Comparison of ENCODE assay signal across 7 cellular contexts in the genomic region with DNA sequence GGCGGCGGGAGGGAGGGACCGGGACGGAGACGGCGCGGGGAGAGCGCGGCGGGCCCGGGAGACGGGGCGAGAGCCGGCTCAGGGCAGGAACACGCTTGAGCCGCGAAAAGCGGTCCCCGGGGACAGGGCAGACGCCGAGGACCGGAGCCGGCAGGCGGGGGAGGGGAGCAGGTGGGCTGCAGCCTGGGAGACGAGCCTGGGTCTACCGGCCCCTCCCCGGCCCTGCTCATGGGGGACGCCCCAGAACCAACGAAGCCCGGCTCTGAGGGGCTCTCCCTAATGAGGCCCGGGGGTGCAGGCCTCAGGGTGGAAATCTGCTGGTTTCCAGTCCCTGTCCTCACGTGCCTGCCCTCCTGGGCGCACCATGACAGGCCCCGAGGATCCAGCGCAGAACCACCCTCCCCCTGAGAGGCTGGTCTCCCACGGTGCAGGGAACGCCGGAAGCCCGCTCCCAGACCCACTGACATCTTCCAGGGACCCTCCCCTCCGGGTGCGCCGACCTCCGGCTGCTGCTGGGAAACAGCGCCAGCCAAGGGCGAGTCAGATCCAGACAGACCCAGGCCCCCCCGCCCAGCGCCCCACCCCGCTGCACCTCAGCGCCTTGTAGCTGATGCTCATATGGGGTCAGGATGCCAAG. TPM values are rescaled to one million over a fixed set of nuclear protein-coding genes. Genes with fewer than 3 reads are reported as not detected.
DNase-seq lines count a peak whose midpoint lies in the region; ATAC-seq, FAIRE-seq and TF ChIP-seq lines count a peak whose summit lies in the region.
"Had no signal": no experiment of that assay in that cellular context is flagged by ENCODE, and none has a peak within 500 bp of the region (broad histone marks: within the 10 kb centered on the region; RNA-seq: fewer than 3 reads in every experiment).

No MANE protein-coding gene starts in this region.

- peak overlapping the region; percentile 100 for H3K4me2 ChIP-seq in A549

- TF ChIP-seq CTCF in A549 (IDR thresholded peaks at IDR 0.05) = no peak

- TF ChIP-seq RAD21 in A549 (conservative IDR thresholded peaks at IDR 0.05 in 1 of 2, IDR thresholded peaks at IDR 0.05 in 1 of 2) = no peak

- CTCF ChIA-PET in A549 (lab: Yijun Ruan, JAX) = no interaction called here

- H3K4me3 ChIP-seq in A549 (peak overlapping the region; percentile 99), iPS-18c (ENCODE audit: insufficient read depth, low read depth, low read length) (peak overlapping the region; percentile 44; the same call in 1 of the 2 replicates)

- H3K27ac ChIP-seq in A549 = peak overlapping the region; percentile 92 to 96
- H3K27ac ChIP-seq: epithelial cell of prostate had no signal

- peaks cover 27% of the 10 kb centered on the region for H3K4me1 ChIP-seq in A549

- DNase-seq in A549 (ENCODE audit: low read depth in 1 of 2, low spot score in 1 of 2) (no peak), NCI-H69 (lab: John Stamatoyannopoulos, UW) (peak; percentile 80)

- WGBS in A549 (ENCODE audit: missing lambda C conversion rate) = 28% methylated on average over 24 of the region's 49 CpGs

- peaks cover 3% of the 10 kb centered on the region; the same call in 1 of the 3 replicates for H3K9me3 ChIP-seq in A549
- peaks cover 2% of the 10 kb centered on the region for H3K9me3 ChIP-seq in iPS-18c (ENCODE audit: control insufficient read depth, insufficient read depth, low read length)

- POLR2A ChIA-PET in A549 (lab: Yijun Ruan, JAX) = interaction anchor here (0.6 to 2.1 kb wide), 2 partner anchors 21 to 57 kb away, joined by 4 to 13 read pairs; partner anchors contain the start of gene PPDPF

- no peak for TF ChIP-seq POLR2A in A549 (IDR thresholded peaks at IDR 0.05; ENCODE audit: low read length)

- no peak for TF ChIP-seq EP300 in A549 (IDR thresholded peaks at IDR 0.05)

- ATAC-seq in A549 (no peak; a peak in 1 of 6 replicates), GM21381 (IDR thresholded peaks at IDR 0.05; ENCODE audit: unreplicated experiment) (no peak), GM21737 (IDR thresholded peaks at IDR 0.05; ENCODE audit: unreplicated experiment) (no peak), GM21526 (IDR thresholded peaks at IDR 0.05; ENCODE audit: low FRiP score, unreplicated experiment) (no peak)

- FAIRE-seq in A549 (lab: Jason Lieb, UNC) = no peak

TF ChIP-seq in A549, 52 proteins besides CTCF, POLR2A, EP300 and RAD21:
- TF ChIP-seq ZNF302 (CRISPR knock-in tag; IDR thresholded peaks at IDR 0.05) (no peak), CHD2 (IDR thresholded peaks at IDR 0.05; ENCODE audit: low read length, partially characterized antibody) (no peak), TFCP2L1 (CRISPR knock-in tag; IDR thresholded peaks at IDR 0.05) (no peak), MAFK (IDR thresholded peaks at IDR 0.05; ENCODE audit: partially characterized antibody) (no peak), FOXS1 (CRISPR knock-in tag; IDR thresholded peaks at IDR 0.05) (no peak), ELK1 (IDR thresholded peaks at IDR 0.05; ENCODE audit: low read depth, low read length) (no peak)
- TF ChIP-seq, protein P1, sequence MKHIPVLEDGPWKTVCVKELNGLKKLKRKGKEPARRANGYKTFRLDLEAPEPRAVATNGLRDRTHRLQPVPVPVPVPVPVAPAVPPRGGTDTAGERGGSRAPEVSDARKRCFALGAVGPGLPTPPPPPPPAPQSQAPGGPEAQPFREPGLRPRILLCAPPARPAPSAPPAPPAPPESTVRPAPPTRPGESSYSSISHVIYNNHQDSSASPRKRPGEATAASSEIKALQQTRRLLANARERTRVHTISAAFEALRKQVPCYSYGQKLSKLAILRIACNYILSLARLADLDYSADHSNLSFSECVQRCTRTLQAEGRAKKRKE (CRISPR knock-in tag; IDR thresholded peaks at IDR 0.05; ENCODE audit: low read depth) = no peak

RNA-seq across cellular contexts. Expression of gene EEF1A2, which starts 0.6 kb away (rescaled TPM):
- 16.3 and 17.4 TPM in 2 replicates for polyA plus RNA-seq in A549 (2011; rRNA removed)
- polyA plus RNA-seq in A549 (2012; cell fraction: cytosol; rRNA removed) = 34.8 and 42.6 TPM in 2 replicates
- 54.0 and 82.0 TPM in 2 replicates for polyA plus RNA-seq in A549 (2012; cell fraction: nucleus; rRNA removed)
- polyA plus RNA-seq in A549 (2017; fragmentation: RNase III; extraction: RNeasy Plus Mini Kit Qiagen cat#74134 plus additional on column Dnase treatment) = 128 to 141 TPM (median 129 TPM) in 3 replicates
- 17.8 and 30.8 TPM in 2 replicates for polyA minus RNA-seq in A549 (2011; rRNA and poly(A)+ RNA removed)

RNA-seq across cellular contexts. Expression of gene PPDPF, which starts 21.1 kb away (rescaled TPM):
- 4.6 and 7.7 TPM in 2 replicates for polyA plus RNA-seq in A549 (2011; rRNA removed)
- 115 and 196 TPM in 2 replicates for polyA plus RNA-seq in A549 (2012; cell fraction: cytosol; rRNA removed)
- 41.3 and 97.2 TPM in 2 replicates for polyA plus RNA-seq in A549 (2012; cell fraction: nucleus; rRNA removed)
- polyA plus RNA-seq in A549 (2017; fragmentation: RNase III; extraction: RNeasy Plus Mini Kit Qiagen cat#74134 plus additional on column Dnase treatment) = 217 to 227 TPM (median 224 TPM) in 3 replicates
- 5.5 and 18.1 TPM in 2 replicates for polyA minus RNA-seq in A549 (2011; rRNA and poly(A)+ RNA removed)

RNA-seq across cellular contexts. Expression of gene KCNQ2, which starts 27.0 kb away (rescaled TPM):
- polyA plus RNA-seq in A549 (2011; rRNA removed) (0.14 and 0.32 TPM in 2 replicates), A549 (2017; fragmentation: RNase III; extraction: RNeasy Plus Mini Kit Qiagen cat#74134 plus additional on column Dnase treatment) (0.15 to 0.38 TPM (median 0.36 TPM) in 3 replicates)
- polyA plus RNA-seq in A549 (2012; cell fraction: cytosol; rRNA removed) = 1.1 and 1.2 TPM in 2 replicates
- polyA plus RNA-seq in A549 (2012; cell fraction: nucleus; rRNA removed) = 0.91 and 1.3 TPM in 2 replicates
- not detected in 2 replicates for polyA minus RNA-seq in A549 (2011; rRNA and poly(A)+ RNA removed)

RNA-seq across cellular contexts. Expression of gene PTK6, which starts 37.7 kb away (rescaled TPM):
- 1.1 and 1.2 TPM in 2 replicates for polyA plus RNA-seq in A549 (2011; rRNA removed)
- polyA plus RNA-seq in A549 (2012; cell fraction: cytosol; rRNA removed) = 1.3 and 1.8 TPM in 2 replicates
- polyA plus RNA-seq in A549 (2012; cell fraction: nucleus; rRNA removed) = 4.3 and 4.6 TPM in 2 replicates
- 1.6 to 2.2 TPM (median 2.0 TPM) in 3 replicates for polyA plus RNA-seq in A549 (2017; fragmentation: RNase III; extraction: RNeasy Plus Mini Kit Qiagen cat#74134 plus additional on column Dnase treatment)
- polyA minus RNA-seq in A549 (2011; rRNA and poly(A)+ RNA removed) = 0.54 and 0.91 TPM in 2 replicates

RNA-seq across cellular contexts. Expression of gene SRMS, which starts 48.1 kb away (rescaled TPM):
- polyA plus RNA-seq in A549 (2011; rRNA removed) = not detected in 2 replicates
- not detected in 2 replicates for polyA plus RNA-seq in A549 (2012; cell fraction: cytosol; rRNA removed)
- polyA plus RNA-seq in A549 (2012; cell fraction: nucleus; rRNA removed) = 0.02 TPM in 1 of 2 replicates, not detected in the other
- not detected in 3 replicates for polyA plus RNA-seq in A549 (2017; fragmentation: RNase III; extraction: RNeasy Plus Mini Kit Qiagen cat#74134 plus additional on column Dnase treatment)
- polyA minus RNA-seq in A549 (2011; rRNA and poly(A)+ RNA removed) = not detected in 2 replicates
